22 cellular contexts compared by ENCODE assay signal in genomic region chr2:84962917-84963316, GRCh38. TPM values are rescaled to one million over a fixed set of nuclear protein-coding genes. Genes with fewer than 3 reads are reported as not detected.
DNase-seq lines count a peak whose midpoint lies in the region; ATAC-seq and TF ChIP-seq lines count a peak whose summit lies in the region.
"Had no signal": no experiment of that assay in that cellular context is flagged by ENCODE, and none has a peak within 500 bp of the region (broad histone marks: within the 10 kb centered on the region; RNA-seq: fewer than 3 reads in every experiment).

No MANE protein-coding gene starts in this region.

- H3K9me3 ChIP-seq in Panc1 (ENCODE audit: control insufficient read depth, insufficient read depth, low read depth, low read length), result no peaks in the 10 kb centered on the region
- H3K9me3 ChIP-seq: heart left ventricle, left lung, thoracic aorta, vagina had no signal

- H3K4me1 ChIP-seq in Panc1 (ENCODE audit: control insufficient read depth, insufficient read depth, low read length), result peaks cover 54% of the 10 kb centered on the region

- no peaks in the 10 kb centered on the region for H3K27me3 ChIP-seq in Panc1 (ENCODE audit: control insufficient read depth, insufficient read depth, low read length)
- H3K27me3 ChIP-seq: dorsolateral prefrontal cortex, heart left ventricle, left lung, vagina had no signal

- ATAC-seq in stimulated activated naive CD8-positive, alpha-beta T cell treated with anti-CD3 and anti-CD28 coated beads, Interleukin-15, amount 100 ng/mL, for 72 hours, result no peak
- no peak for ATAC-seq in Panc1

- no peaks in the 10 kb centered on the region for H3K27me3 Mint-ChIP-seq in stimulated activated naive CD8-positive, alpha-beta T cell treated with anti-CD3 and anti-CD28 coated beads, Interleukin-15, Interleukin-2, amounts not matched to agents 100 ng/mL and 50 ng/mL, for 24 hours
- H3K27me3 Mint-ChIP-seq in stimulated activated naive CD8-positive, alpha-beta T cell treated with anti-CD3 and anti-CD28 coated beads, Interleukin-15, amount 100 ng/mL, for 72 hours, result no peaks in the 10 kb centered on the region
- H3K27me3 Mint-ChIP-seq in immature natural killer cell (ENCODE audit: low read depth in 3 of 3), result peaks cover 0 to 2% (median 0%) of the 10 kb centered on the region in 3 donors

- intact Hi-C loops in Panc1 (cut with micrococcal nuclease; ENCODE audit: unreplicated experiment), result no loop called here

- H3K4me1 Mint-ChIP-seq in stimulated activated naive CD8-positive, alpha-beta T cell treated with anti-CD3 and anti-CD28 coated beads, Interleukin-15, Interleukin-2, amounts not matched to agents 100 ng/mL and 50 ng/mL, for 24 hours (ENCODE audit: low read depth), result peaks cover 55% of the 10 kb centered on the region
- peaks cover 59% of the 10 kb centered on the region for H3K4me1 Mint-ChIP-seq in stimulated activated naive CD8-positive, alpha-beta T cell treated with anti-CD3 and anti-CD28 coated beads, Interleukin-15, amount 100 ng/mL, for 72 hours
- peaks cover 23 to 44% of the 10 kb centered on the region in 2 donors for H3K4me1 Mint-ChIP-seq in immature natural killer cell

- POLR2A ChIA-PET in Panc1 (lab: Charles Lee), result no interaction called here

- no peaks in the 10 kb centered on the region for H3K9me3 Mint-ChIP-seq in stimulated activated naive CD8-positive, alpha-beta T cell treated with anti-CD3 and anti-CD28 coated beads, Interleukin-15, Interleukin-2, amounts not matched to agents 100 ng/mL and 50 ng/mL, for 24 hours
- H3K9me3 Mint-ChIP-seq in stimulated activated naive CD8-positive, alpha-beta T cell treated with anti-CD3 and anti-CD28 coated beads, Interleukin-15, amount 100 ng/mL, for 72 hours, result no peaks in the 10 kb centered on the region
- no peaks in the 10 kb centered on the region for H3K9me3 Mint-ChIP-seq in immature natural killer cell

- no peak for TF ChIP-seq CTCF in Panc1 (IDR thresholded peaks at IDR 0.05)

- no peak overlapping the region for H3K4me3 Mint-ChIP-seq in stimulated activated naive CD8-positive, alpha-beta T cell treated with anti-CD3 and anti-CD28 coated beads, Interleukin-15, Interleukin-2, amounts not matched to agents 100 ng/mL and 50 ng/mL, for 24 hours
- H3K4me3 Mint-ChIP-seq in stimulated activated naive CD8-positive, alpha-beta T cell treated with anti-CD3 and anti-CD28 coated beads, Interleukin-15, amount 100 ng/mL, for 72 hours, result no peak overlapping the region
- H3K4me3 Mint-ChIP-seq in immature natural killer cell, result no peak overlapping the region

- H3K27ac ChIP-seq in Panc1 (ENCODE audit: low read length), result peak overlapping the region; percentile 19
- H3K27ac ChIP-seq: dorsolateral prefrontal cortex, heart left ventricle, left lung, thoracic aorta, vagina had no signal

- peaks cover 61% of the 10 kb centered on the region for H3K36me3 Mint-ChIP-seq in stimulated activated naive CD8-positive, alpha-beta T cell treated with anti-CD3 and anti-CD28 coated beads, Interleukin-15, Interleukin-2, amounts not matched to agents 100 ng/mL and 50 ng/mL, for 24 hours (ENCODE audit: low read depth)
- H3K36me3 Mint-ChIP-seq in immature natural killer cell, result peaks cover 7 to 20% (median 14%) of the 10 kb centered on the region in 3 donors

- CTCF ChIA-PET in Panc1 (lab: Charles Lee), result no interaction called here

- H3K36me3 ChIP-seq in Panc1 (ENCODE audit: control insufficient read depth, insufficient read depth, low read length), result no peaks in the 10 kb centered on the region; the same call in 1 of the 2 replicates

- peak overlapping the region; percentile 1 for H3K27ac Mint-ChIP-seq in stimulated activated naive CD8-positive, alpha-beta T cell treated with anti-CD3 and anti-CD28 coated beads, Interleukin-15, Interleukin-2, amounts not matched to agents 100 ng/mL and 50 ng/mL, for 24 hours
- no peak overlapping the region for H3K27ac Mint-ChIP-seq in stimulated activated naive CD8-positive, alpha-beta T cell treated with anti-CD3 and anti-CD28 coated beads, Interleukin-15, amount 100 ng/mL, for 72 hours
- peak overlapping the region in 4 of 6 donors; percentile 3 to 60 (median 22) for H3K27ac Mint-ChIP-seq in immature natural killer cell

- no peak overlapping the region for H3K4me3 ChIP-seq in Panc1 (ENCODE audit: low read depth in 2 of 2, low read length in 2 of 2)
- H3K4me3 ChIP-seq: dorsolateral prefrontal cortex, heart left ventricle, left lung, thoracic aorta, vagina had no signal

- no TSS peak for BruUV-seq in Panc1 (replicated peaks; lab: Mats Ljungman, UMichigan)

- no peak for DNase-seq in stimulated activated naive CD8-positive, alpha-beta T cell treated with anti-CD3 and anti-CD28 coated beads, Interleukin-15, amount 100 ng/mL, for 72 hours
- DNase-seq in Panc1 (ENCODE audit: low read depth, low spot score) (no peak), immature natural killer cell (no peak), MV-4-11 (lab: John Stamatoyannopoulos, UW) (no peak), medulla oblongata (ENCODE audit: extremely low spot score) (no peak)
- no peak for DNase-seq in stimulated activated CD4-positive, alpha-beta T cell treated with anti-CD3 and anti-CD28 coated beads, Interleukin-4, amount 100 ng/mL, for 24 hours
- DNase-seq: activated CD4-positive, alpha-beta T cell treated with anti-CD3 and anti-CD28 coated beads, Interleukin-2, amount 50 U/mL, for 4 hours; activated naive CD4-positive, alpha-beta T cell; Calu3; central memory CD4-positive, alpha-beta T cell; dorsolateral prefrontal cortex; heart left ventricle; left lung; midbrain; NCI-H1092; NCI-H2029 treated with DMSO at 0.1 percent for 48 hours; NCI-H774; posterior cingulate gyrus; SHP77 treated with DMSO at 0.1 percent for 48 hours had no signal

- in situ Hi-C loops in Panc1 (cut with HindIII; ENCODE audit: low pct_unique_long_range_greater_than_20kb, low sequenced_read_pairs), result no loop called here

RNA-seq across cellular contexts. Expression of gene KCMF1, which starts 8.0 kb away (rescaled TPM):
- total RNA-seq in Panc1 (2021; ENCODE audit: unreplicated experiment), result 163 TPM
- polyA plus RNA-seq in Panc1 (2012; ENCODE audit: insufficient read length), result 73.4 TPM
- 10 to 100 TPM; 19.4 to 29.2 (median 25.5) TPM for polyA plus RNA-seq in immature natural killer cell

RNA-seq across cellular contexts. Expression of gene TMSB10, which starts 57.5 kb away (rescaled TPM):
- total RNA-seq in Panc1 (2021; ENCODE audit: unreplicated experiment), result 1,916 TPM
- 3,818 TPM for polyA plus RNA-seq in Panc1 (2012; ENCODE audit: insufficient read length)
- 1,000 to 10,000 TPM; 4,386 to 7,531 (median 5,397) TPM for polyA plus RNA-seq in immature natural killer cell

Comparison
In these comparisons a context has a peak if more than half of its experiments do, and no peak if none do; other contexts are left out.
1. H3K27ac Mint-ChIP-seq: peak in stimulated activated naive CD8-positive, alpha-beta T cell treated with anti-CD3 and anti-CD28 coated beads, Interleukin-15, Interleukin-2, amounts not matched to agents 100 ng/mL and 50 ng/mL, for 24 hours (single experiment) and immature natural killer cell (4 of 6); none in stimulated activated naive CD8-positive, alpha-beta T cell treated with anti-CD3 and anti-CD28 coated beads, Interleukin-15, amount 100 ng/mL, for 72 hours (0 of 2).